In genomic region chr21:17688912-17689874, GRCh38 we compare ENCODE assay signal across 8 cellular contexts.
DNase-seq lines count a peak whose midpoint lies in the region; ATAC-seq, FAIRE-seq and TF ChIP-seq lines count a peak whose summit lies in the region.

No MANE protein-coding gene starts in this region.

- H3K9me3 ChIP-seq in CD4-positive, alpha-beta memory T cell (ENCODE audit: control insufficient read depth in 1 of 2, low read length in 2 of 2) = no peaks in the 10 kb centered on the region
- H3K9me3 ChIP-seq in upper lobe of left lung = no peaks in the 10 kb centered on the region

- TF ChIP-seq POLR2A in upper lobe of left lung (IDR thresholded peaks at IDR 0.05) = no peak

- TF ChIP-seq CTCF in LNCaP clone FGC (IDR thresholded peaks at IDR 0.05; ENCODE audit: control insufficient read depth, extremely low read depth, insufficient read depth) = peak; percentile 33
- peak; percentile 31 for TF ChIP-seq CTCF in choroid plexus epithelial cell (conservative IDR thresholded peaks at IDR 0.05; ENCODE audit: low read depth, low read length)
- peak; percentile 49 for TF ChIP-seq CTCF in neural crest cell (conservative IDR thresholded peaks at IDR 0.05)
- peak in 3 of 6 experiments; percentile 17 to 26 (median 18) for TF ChIP-seq CTCF in upper lobe of left lung (IDR thresholded peaks at IDR 0.05)

- H3K4me1 ChIP-seq in CD4-positive, alpha-beta memory T cell (ENCODE audit: insufficient read depth, low read length) = peaks cover 27% of the 10 kb centered on the region
- H3K4me1 ChIP-seq in upper lobe of left lung = peaks cover 0 to 9% (median 7%) of the 10 kb centered on the region in 4 donors

- POLR2A ChIA-PET in CD4-positive, alpha-beta memory T cell (lab: Charles Lee; ENCODE audit: partially characterized antibody) = interaction anchor here (1.2 to 2.8 kb wide), 3 partner anchors 86 to 129 kb away, joined by 3 to 17 read pairs (median 4); partner anchors contain the start of gene C21orf91

- no peaks in the 10 kb centered on the region for H3K36me3 ChIP-seq in CD4-positive, alpha-beta memory T cell (ENCODE audit: insufficient read depth, low read length)
- H3K36me3 ChIP-seq in upper lobe of left lung = no peaks in the 10 kb centered on the region

- ATAC-seq in upper lobe of left lung (ENCODE audit: low FRiP score in 2 of 2) (no peak), HG03196 (IDR thresholded peaks at IDR 0.05; ENCODE audit: unreplicated experiment) (no peak)

- peak overlapping the region in 4 of 7 donors; percentile 18 to 66 (median 52) for H3K27ac Mint-ChIP-seq in CD4-positive, alpha-beta memory T cell
- no peak overlapping the region for H3K27ac Mint-ChIP-seq in neural crest cell (ENCODE audit: unreplicated experiment)

- H3K9me3 Mint-ChIP-seq in CD4-positive, alpha-beta memory T cell = peaks cover 0 to 3% (median 0%) of the 10 kb centered on the region in 8 donors
- H3K9me3 Mint-ChIP-seq in neural crest cell = peaks cover 15% of the 10 kb centered on the region

- H3K36me3 Mint-ChIP-seq in CD4-positive, alpha-beta memory T cell = no peaks in the 10 kb centered on the region
- H3K36me3 Mint-ChIP-seq in neural crest cell (ENCODE audit: low read depth) = peaks cover 2% of the 10 kb centered on the region

- H3K4me1 Mint-ChIP-seq in CD4-positive, alpha-beta memory T cell = peaks cover 29 to 51% (median 39%) of the 10 kb centered on the region in 4 donors
- peaks cover 8% of the 10 kb centered on the region for H3K4me1 Mint-ChIP-seq in neural crest cell

- TF ChIP-seq EP300 in upper lobe of left lung (IDR thresholded peaks at IDR 0.05) = no peak

- WGBS in upper lobe of left lung, 2 donors = 56 to 62% methylated on average over 11 to 13 of the region's 13 CpGs

- intact Hi-C loops in CD4-positive, alpha-beta memory T cell (cut with micrococcal nuclease) = loop anchor here (1.0 kb wide), 3 partner anchors 93 to 214 kb away; no protein-coding TSS in a partner anchor

- peak; percentile 35 to 59 (median 43) for DNase-seq in CD4-positive, alpha-beta memory T cell
- DNase-seq in LNCaP clone FGC (ENCODE audit: low read depth) (no peak), choroid plexus epithelial cell (ENCODE audit: low read depth) (peak; percentile 36), neural crest cell (ENCODE audit: low read depth, low spot score) (no peak), upper lobe of left lung (peak; percentile 2 to 33), RCC 7860 (ENCODE audit: low spot score) (no peak)
- DNase-seq in activated CD4-positive, CD25-positive, alpha-beta regulatory T cell treated with anti-CD3 and anti-CD28 coated beads, Interleukin-2, amount 50 U/mL, for 72 hours = peak; percentile 58

- no peak overlapping the region for H3K27ac ChIP-seq in CD4-positive, alpha-beta memory T cell (ENCODE audit: low read depth, low read length)
- H3K27ac ChIP-seq in upper lobe of left lung = no peak overlapping the region

- no peaks in the 10 kb centered on the region for H3K27me3 ChIP-seq in CD4-positive, alpha-beta memory T cell (ENCODE audit: insufficient read depth, low read length)
- no peaks in the 10 kb centered on the region for H3K27me3 ChIP-seq in upper lobe of left lung

- FAIRE-seq in RCC 7860 (lab: Jason Lieb, UNC) = no peak

- H3K4me3 Mint-ChIP-seq in CD4-positive, alpha-beta memory T cell = peak overlapping the region in 4 of 8 donors; percentile 9 to 35 (median 20)
- no peak overlapping the region for H3K4me3 Mint-ChIP-seq in neural crest cell

- H3K4me3 ChIP-seq in CD4-positive, alpha-beta memory T cell (ENCODE audit: low read length in 2 of 2) = no peak overlapping the region
- no peak overlapping the region for H3K4me3 ChIP-seq in LNCaP clone FGC (ENCODE audit: low read depth, low read length)
- no peak overlapping the region for H3K4me3 ChIP-seq in choroid plexus epithelial cell (ENCODE audit: low read depth, low read length)
- no peak overlapping the region for H3K4me3 ChIP-seq in upper lobe of left lung

- no peaks in the 10 kb centered on the region for H3K27me3 Mint-ChIP-seq in CD4-positive, alpha-beta memory T cell
- H3K27me3 Mint-ChIP-seq in neural crest cell (ENCODE audit: low read depth) = peaks cover 2% of the 10 kb centered on the region

- CTCF ChIA-PET in CD4-positive, alpha-beta memory T cell (lab: Charles Lee; ENCODE audit: partially characterized antibody) = interaction anchor here (0.8 to 5.2 kb wide), 25 partner anchors 8 to 242 kb away, joined by 3 to 29 read pairs (median 5); partner anchors contain the start of gene C21orf91

Comparison
In these comparisons a context has a peak if more than half of its experiments do, and no peak if none do; other contexts are left out.
1. DNase-seq: peak in CD4-positive, alpha-beta memory T cell (5 of 5), activated CD4-positive, CD25-positive, alpha-beta regulatory T cell treated with anti-CD3 and anti-CD28 coated beads, Interleukin-2, amount 50 U/mL, for 72 hours (single experiment), choroid plexus epithelial cell (single experiment) and upper lobe of left lung (2 of 2); none in LNCaP clone FGC (single experiment), neural crest cell (single experiment) and RCC 7860 (single experiment).